8 cellular contexts compared by ENCODE assay signal in genomic region chr19:43562698-43563241, GRCh38. TPM values are rescaled to one million over a fixed set of nuclear protein-coding genes. Genes with fewer than 3 reads are reported as not detected.
DNase-seq lines count a peak whose midpoint lies in the region; ATAC-seq and TF ChIP-seq lines count a peak whose summit lies in the region.

No MANE protein-coding gene starts in this region.

- peak; percentile 41 for ATAC-seq in HCT116
- ATAC-seq in activated CD8-positive, alpha-beta T cell treated with anti-CD3 and anti-CD28 coated beads for 36 hours, result peak; percentile 90
- ATAC-seq in natural killer cell treated with Interleukin-12 subunit alpha and Interleukin-12 subunit beta and Interleukin-15 and Interleukin-18, amount 100 ng/mL, for 72 hours, result peak; percentile 97

- peak overlapping the region; percentile 50 for H3K4me3 Mint-ChIP-seq in activated CD8-positive, alpha-beta T cell treated with anti-CD3 and anti-CD28 coated beads for 36 hours
- H3K4me3 Mint-ChIP-seq in natural killer cell treated with Interleukin-12 subunit alpha and Interleukin-12 subunit beta and Interleukin-15 and Interleukin-18, amount 100 ng/mL, for 72 hours, result peak overlapping the region; percentile 82

- peaks cover 52% of the 10 kb centered on the region for H3K4me1 Mint-ChIP-seq in activated CD8-positive, alpha-beta T cell treated with anti-CD3 and anti-CD28 coated beads for 36 hours (ENCODE audit: low read depth)
- H3K4me1 Mint-ChIP-seq in natural killer cell treated with Interleukin-12 subunit alpha and Interleukin-12 subunit beta and Interleukin-15 and Interleukin-18, amount 100 ng/mL, for 72 hours (ENCODE audit: low read depth in 2 of 2), result peaks cover 40 to 46% of the 10 kb centered on the region in 2 donors

- TF ChIP-seq CTCF in HCT116 (IDR thresholded peaks at IDR 0.05 in 2 of 3, conservative IDR thresholded peaks at IDR 0.05 in 1 of 3; ENCODE audit: borderline replicate concordance in 1 of 3, insufficient read depth in 1 of 3, low read depth in 2 of 3, low read length in 2 of 3) (no peak), dorsolateral prefrontal cortex (IDR thresholded peaks at IDR 0.05 in 54 of 56, conservative IDR thresholded peaks at IDR 0.05 in 2 of 56; ENCODE audit: low read depth in 1 of 56, partially characterized antibody in 56 of 56) (no peak)
- TF ChIP-seq CTCF in activated CD8-positive, alpha-beta T cell treated with anti-CD3 and anti-CD28 coated beads for 36 hours (IDR thresholded peaks at IDR 0.05), result no peak

- DNase-seq in DMS 273 treated with DMSO at 0.1 percent for 48 hours (lab: John Stamatoyannopoulos, UW) (peak; percentile 5), HCT116 (ENCODE audit: low read depth, low spot score) (no peak), NCI-H226 (peak; percentile 94), dorsolateral prefrontal cortex (peak; percentile 64 to 91 (median 86)), iPS-NIHi11 (ENCODE audit: low spot score) (no peak)
- peak; percentile 88 for DNase-seq in activated CD8-positive, alpha-beta T cell treated with anti-CD3 and anti-CD28 coated beads for 36 hours
- DNase-seq in natural killer cell treated with Interleukin-12 subunit alpha and Interleukin-12 subunit beta and Interleukin-15 and Interleukin-18, amount 100 ng/mL, for 72 hours (ENCODE audit: low spot score), result peak; percentile 89

- H3K27ac ChIP-seq in HCT116 (ENCODE audit: low read depth, low read length) (no peak overlapping the region), dorsolateral prefrontal cortex (peak overlapping the region in 57 of 59 donors; percentile 11 to 93 (median 84)), stomach smooth muscle (ENCODE audit: low read length) (peak overlapping the region; percentile 62)

- H3K9ac ChIP-seq in HCT116 (ENCODE audit: low read length) (peak overlapping the region; percentile 17; the same call in 1 of the 2 replicates), stomach smooth muscle (ENCODE audit: low read length in 2 of 2) (no peak overlapping the region)

- H3K9me2 ChIP-seq in HCT116 (ENCODE audit: insufficient read depth), result no peaks in the 10 kb centered on the region

- H3K4me3 ChIP-seq in HCT116 (replicated peaks in 1 of 2; ENCODE audit: low read depth in 1 of 2, low read length in 2 of 2) (no peak overlapping the region), dorsolateral prefrontal cortex (peak overlapping the region in 12 of 59 donors; percentile 1 to 37 (median 12)), stomach smooth muscle (ENCODE audit: low read length in 2 of 2) (peak overlapping the region in 1 of 2 donors; percentile 40)

- intact Hi-C loops in HCT116 (cut with micrococcal nuclease), result no loop called here
- intact Hi-C loops in activated CD8-positive, alpha-beta T cell treated with anti-CD3 and anti-CD28 coated beads for 36 hours (cut with micrococcal nuclease), result loop anchor here (5.0 kb wide), 1 partner anchor 35 kb away; the partner anchor contains the start of genes IRGQ and ZNF576
- intact Hi-C loops in dorsolateral prefrontal cortex (cut with DNase I), result no loop called here

- H2AFZ ChIP-seq in HCT116 (ENCODE audit: low read depth, low read length, poor library complexity, severe bottlenecking), result no peak overlapping the region

- H3K4me1 ChIP-seq in HCT116 (ENCODE audit: control insufficient read depth in 1 of 2, insufficient read depth in 2 of 2, low read length in 2 of 2), result peaks cover 0 to 24% of the 10 kb centered on the region in 2 experiments; a peak in 2 of 4 replicates
- H3K4me1 ChIP-seq in stomach smooth muscle (ENCODE audit: control insufficient read depth, insufficient read depth, low read length), result peaks cover 18% of the 10 kb centered on the region

- BruUV-seq in HCT116 (replicated peaks; lab: Mats Ljungman, UMichigan), result no TSS peak

- no peak for TF ChIP-seq POLR2A in HCT116 (IDR thresholded peaks at IDR 0.05; ENCODE audit: borderline replicate concordance, extremely low read depth, insufficient read depth, insufficient read length)

- POLR2A ChIA-PET in HCT116 (lab: Charles Lee), result no interaction called here
- POLR2A ChIA-PET in activated CD8-positive, alpha-beta T cell treated with anti-CD3 and anti-CD28 coated beads for 36 hours (lab: Charles Lee), result interaction anchor here (0.6 to 3.4 kb wide), 6 partner anchors 9 to 91 kb away, joined by 3 to 15 read pairs (median 4); partner anchors contain the start of gene XRCC1

- RAD21 ChIA-PET in HCT116 (lab: Charles Lee; ENCODE audit: low non-redundant PET in 1 of 2, low total read pairs in 2 of 2, uncharacterized antibody in 2 of 2, unreplicated experiment in 2 of 2), result no interaction called here

- peaks cover 3% of the 10 kb centered on the region for H3K9me3 Mint-ChIP-seq in activated CD8-positive, alpha-beta T cell treated with anti-CD3 and anti-CD28 coated beads for 36 hours
- H3K9me3 Mint-ChIP-seq in natural killer cell treated with Interleukin-12 subunit alpha and Interleukin-12 subunit beta and Interleukin-15 and Interleukin-18, amount 100 ng/mL, for 72 hours, result no peaks in the 10 kb centered on the region

- H3K36me3 ChIP-seq in HCT116 (ENCODE audit: control insufficient read depth in 1 of 2, insufficient read depth in 2 of 2, low read length in 2 of 2) (no peaks in the 10 kb centered on the region; a peak in 2 of 4 replicates), stomach smooth muscle (ENCODE audit: control insufficient read depth in 2 of 2, insufficient read depth in 2 of 2, low read length in 2 of 2) (peaks cover 10 to 11% of the 10 kb centered on the region in 2 donors)

- H3K36me3 Mint-ChIP-seq in activated CD8-positive, alpha-beta T cell treated with anti-CD3 and anti-CD28 coated beads for 36 hours (ENCODE audit: low read depth), result peaks cover 33% of the 10 kb centered on the region
- peaks cover 11% of the 10 kb centered on the region for H3K36me3 Mint-ChIP-seq in natural killer cell treated with Interleukin-12 subunit alpha and Interleukin-12 subunit beta and Interleukin-15 and Interleukin-18, amount 100 ng/mL, for 72 hours

- H4K20me1 ChIP-seq in HCT116 (ENCODE audit: insufficient read depth), result no peaks in the 10 kb centered on the region

- peak overlapping the region; percentile 53 for H3K4me2 ChIP-seq in HCT116 (ENCODE audit: low read length)

- H3K27me3 ChIP-seq in HCT116 (ENCODE audit: insufficient read depth, low read length) (no peaks in the 10 kb centered on the region), dorsolateral prefrontal cortex (no peaks in the 10 kb centered on the region), stomach smooth muscle (ENCODE audit: control insufficient read depth in 1 of 2, insufficient read depth in 2 of 2, low read length in 2 of 2) (no peaks in the 10 kb centered on the region)

- no peak for TF ChIP-seq RAD21 in HCT116 (IDR thresholded peaks at IDR 0.05; ENCODE audit: low read depth)

- no peaks in the 10 kb centered on the region for H3K27me3 Mint-ChIP-seq in activated CD8-positive, alpha-beta T cell treated with anti-CD3 and anti-CD28 coated beads for 36 hours
- no peaks in the 10 kb centered on the region for H3K27me3 Mint-ChIP-seq in natural killer cell treated with Interleukin-12 subunit alpha and Interleukin-12 subunit beta and Interleukin-15 and Interleukin-18, amount 100 ng/mL, for 72 hours

- H3K27ac Mint-ChIP-seq in activated CD8-positive, alpha-beta T cell treated with anti-CD3 and anti-CD28 coated beads for 36 hours, result peak overlapping the region; percentile 97
- peak overlapping the region; percentile 93 to 95 for H3K27ac Mint-ChIP-seq in natural killer cell treated with Interleukin-12 subunit alpha and Interleukin-12 subunit beta and Interleukin-15 and Interleukin-18, amount 100 ng/mL, for 72 hours

- H3K79me2 ChIP-seq in HCT116 (ENCODE audit: insufficient read depth, low read length), result no peaks in the 10 kb centered on the region

- no peaks in the 10 kb centered on the region for H3K9me3 ChIP-seq in HCT116 (ENCODE audit: control insufficient read depth in 1 of 2, insufficient read depth in 1 of 2, low read depth in 1 of 2, low read length in 2 of 2)
- no peaks in the 10 kb centered on the region for H3K9me3 ChIP-seq in stomach smooth muscle (ENCODE audit: control insufficient read depth in 2 of 2, low read length in 2 of 2)

- CTCF ChIA-PET in HCT116 (lab: Charles Lee), result no interaction called here
- CTCF ChIA-PET in activated CD8-positive, alpha-beta T cell treated with anti-CD3 and anti-CD28 coated beads for 36 hours (lab: Charles Lee), result interaction anchor here (1.7 to 3.5 kb wide), 3 partner anchors 7 to 34 kb away, joined by 5 to 27 read pairs (median 8); partner anchors contain the start of genes IRGQ and ZNF576

RNA-seq across cellular contexts. Expression of gene XRCC1, which starts 12.6 kb away (rescaled TPM):
- total RNA-seq in HCT116 (2021; ENCODE audit: unreplicated experiment), result 37.4 TPM
- 28.7 and 35.0 TPM in 2 replicates for polyA plus RNA-seq in HCT116 (2012)
- 10 to 100 TPM; 29.4 to 32.4 TPM for total RNA-seq in activated CD8-positive, alpha-beta T cell treated with anti-CD3 and anti-CD28 coated beads for 36 hours
- 10 to 100 TPM; 15.0 to 45.0 (median 30.4) TPM for total RNA-seq in dorsolateral prefrontal cortex
- total RNA-seq in natural killer cell treated with Interleukin-12 subunit alpha and Interleukin-12 subunit beta and Interleukin-15 and Interleukin-18, amount 100 ng/mL, for 72 hours, result 10 to 100 TPM; 29.9 to 47.0 TPM

RNA-seq across cellular contexts. Expression of gene PINLYP, which starts 12.8 kb away (rescaled TPM):
- 0.17 TPM for total RNA-seq in HCT116 (2021; ENCODE audit: unreplicated experiment)
- 0.12 and 0.40 TPM in 2 replicates for polyA plus RNA-seq in HCT116 (2012)
- 10 to 100 TPM in 1 of 2 experiments, 1 to 10 TPM in 1; 9.7 to 12.3 TPM for total RNA-seq in activated CD8-positive, alpha-beta T cell treated with anti-CD3 and anti-CD28 coated beads for 36 hours
- 10 to 100 TPM in 8 of 120 experiments, 1 to 10 TPM in 111, under 1 TPM in 1; 0.93 to 18.3 (median 5.7) TPM for total RNA-seq in dorsolateral prefrontal cortex
- 1 to 10 TPM; 2.7 to 6.2 TPM for total RNA-seq in natural killer cell treated with Interleukin-12 subunit alpha and Interleukin-12 subunit beta and Interleukin-15 and Interleukin-18, amount 100 ng/mL, for 72 hours

RNA-seq across cellular contexts. Expression of gene ZNF575, which starts 29.8 kb away (rescaled TPM):
- total RNA-seq in HCT116 (2021; ENCODE audit: unreplicated experiment) (1.9 TPM), dorsolateral prefrontal cortex (10 to 100 TPM in 21 of 120 experiments, 1 to 10 TPM in 99; 4.4 to 14.3 (median 8.2) TPM)
- polyA plus RNA-seq in HCT116 (2012), result 1.0 and 2.0 TPM in 2 replicates
- 1 to 10 TPM; 1.2 to 2.0 TPM for total RNA-seq in activated CD8-positive, alpha-beta T cell treated with anti-CD3 and anti-CD28 coated beads for 36 hours
- 1 to 10 TPM; 1.4 to 1.9 TPM for total RNA-seq in natural killer cell treated with Interleukin-12 subunit alpha and Interleukin-12 subunit beta and Interleukin-15 and Interleukin-18, amount 100 ng/mL, for 72 hours

RNA-seq across cellular contexts. Expression of gene IRGQ, which starts 33.2 kb away (rescaled TPM):
- total RNA-seq in HCT116 (2021; ENCODE audit: unreplicated experiment), result 14.6 TPM
- polyA plus RNA-seq in HCT116 (2012), result 3.4 and 3.9 TPM in 2 replicates
- 10 to 100 TPM; 17.1 to 17.9 TPM for total RNA-seq in activated CD8-positive, alpha-beta T cell treated with anti-CD3 and anti-CD28 coated beads for 36 hours
- 10 to 100 TPM; 32.4 to 75.1 (median 53.9) TPM for total RNA-seq in dorsolateral prefrontal cortex
- 10 to 100 TPM; 36.8 to 42.6 TPM for total RNA-seq in natural killer cell treated with Interleukin-12 subunit alpha and Interleukin-12 subunit beta and Interleukin-15 and Interleukin-18, amount 100 ng/mL, for 72 hours

RNA-seq across cellular contexts. Expression of gene ZNF576, which starts 33.6 kb away (rescaled TPM):
- total RNA-seq in HCT116 (2021; ENCODE audit: unreplicated experiment), result 11.2 TPM
- polyA plus RNA-seq in HCT116 (2012), result 11.4 and 11.9 TPM in 2 replicates
- total RNA-seq in activated CD8-positive, alpha-beta T cell treated with anti-CD3 and anti-CD28 coated beads for 36 hours, result 10 to 100 TPM in 1 of 2 experiments, 1 to 10 TPM in 1; 8.8 to 12.2 TPM
- 10 to 100 TPM; 12.5 to 30.4 (median 22.2) TPM for total RNA-seq in dorsolateral prefrontal cortex
- total RNA-seq in natural killer cell treated with Interleukin-12 subunit alpha and Interleukin-12 subunit beta and Interleukin-15 and Interleukin-18, amount 100 ng/mL, for 72 hours, result 10 to 100 TPM; 19.5 to 22.3 TPM

Comparison
In these comparisons a context has a peak if more than half of its experiments do, and no peak if none do; other contexts are left out.
1. DNase-seq: peak in DMS 273 treated with DMSO at 0.1 percent for 48 hours (single experiment), NCI-H226 (single experiment), activated CD8-positive, alpha-beta T cell treated with anti-CD3 and anti-CD28 coated beads for 36 hours (single experiment), dorsolateral prefrontal cortex (10 of 10) and natural killer cell treated with Interleukin-12 subunit alpha and Interleukin-12 subunit beta and Interleukin-15 and Interleukin-18, amount 100 ng/mL, for 72 hours (single experiment); none in HCT116 (single experiment) and iPS-NIHi11 (single experiment).
2. ATAC-seq: peak in every context shown above with its lines; median percentile 97 in natural killer cell treated with Interleukin-12 subunit alpha and Interleukin-12 subunit beta and Interleukin-15 and Interleukin-18, amount 100 ng/mL, for 72 hours; 90 in activated CD8-positive, alpha-beta T cell treated with anti-CD3 and anti-CD28 coated beads for 36 hours; 41 in HCT116.